ENCODE assay signal across 8 cellular contexts in the genomic region with DNA sequence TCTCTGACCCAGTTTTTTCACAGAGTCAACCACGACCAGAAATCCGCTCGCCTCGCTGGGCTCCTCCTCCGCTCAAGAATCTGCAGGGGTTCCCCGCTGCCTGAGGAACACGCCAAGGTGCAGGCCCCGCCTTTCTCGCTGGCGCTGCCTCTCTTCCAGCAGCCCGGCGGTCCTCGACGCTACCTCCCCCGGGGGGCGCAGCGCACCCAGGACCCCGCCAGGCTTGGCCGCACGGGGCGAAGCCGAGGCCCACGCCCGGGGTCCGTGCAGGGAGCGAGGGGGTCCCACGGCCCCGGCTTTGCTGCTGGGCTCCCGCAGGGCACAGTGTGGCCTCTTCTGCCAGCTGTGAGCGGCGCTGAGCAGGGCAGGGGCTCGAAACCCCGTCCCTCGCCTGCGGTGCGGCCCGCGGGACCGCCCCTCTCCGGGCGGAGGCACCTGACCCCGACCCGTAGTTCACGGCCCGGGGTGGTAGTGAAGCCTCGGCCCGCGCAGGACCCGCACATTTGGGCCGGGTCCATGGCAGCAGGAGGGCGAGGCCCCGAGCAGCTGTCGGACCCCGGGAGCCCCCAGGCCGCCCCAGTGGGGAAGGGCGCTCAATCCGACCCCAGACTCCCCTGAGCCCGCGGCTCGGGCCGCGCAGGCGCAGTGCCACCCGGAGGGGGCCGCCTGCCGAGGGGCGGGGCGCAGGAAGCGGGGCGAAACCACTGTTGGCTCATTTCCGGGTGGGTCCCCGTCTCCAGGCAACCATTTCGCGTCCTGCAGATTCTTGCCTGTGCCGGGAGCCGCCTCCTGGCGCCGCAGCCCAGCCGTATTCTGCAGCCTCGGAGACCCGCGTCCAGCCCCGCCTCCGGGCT. TPM values are rescaled to one million over a fixed set of nuclear protein-coding genes. Genes with fewer than 3 reads are reported as not detected.
A peak's percentile ranks its signal among the peaks of the same experiment; 100 is the strongest.
DNase-seq lines count a peak whose midpoint lies in the region; ATAC-seq and TF ChIP-seq lines count a peak whose summit lies in the region.

No MANE protein-coding gene starts in this region.

- H2BK20ac ChIP-seq in H9 (ENCODE audit: low read depth, low read length, poor library complexity, severe bottlenecking) = no peak overlapping the region

- H3K4me2 ChIP-seq in H9 (ENCODE audit: insufficient read depth, insufficient read length, low read length) (peak overlapping the region; percentile 45), neural progenitor cell (peak overlapping the region; percentile 100)

- no peak overlapping the region for H3T11ph ChIP-seq in H9 (ENCODE audit: low read length)

- H2AK5ac ChIP-seq in H9 (ENCODE audit: insufficient read length, low read length) = no peak overlapping the region

- H3K56ac ChIP-seq in H9 (ENCODE audit: insufficient read length, low read depth, low read length) = no peak overlapping the region

- H3K27me3 Mint-ChIP-seq in H9 (ENCODE audit: low read depth) (peaks cover 32% of the 10 kb centered on the region), neural progenitor cell (ENCODE audit: insufficient read depth, low read depth) (peaks cover 8% of the 10 kb centered on the region)

- H2BK120ac ChIP-seq in H9 (ENCODE audit: low read depth, low read length, poor library complexity, severe bottlenecking) = no peak overlapping the region

- H3K27ac ChIP-seq in H9 (ENCODE audit: insufficient read length, low read depth, low read length) (no peak overlapping the region), foreskin keratinocyte (peak overlapping the region; percentile 37), neural progenitor cell (no peak overlapping the region), stomach (peak overlapping the region; percentile 83 to 91 (median 90))

- intact Hi-C loops in stomach (cut with DNase I; ENCODE audit: low total_unique reads) = loop anchor here (10.0 kb wide), 3 partner anchors 58 to 228 kb away; partner anchors contain the start of genes PEX10 and PRXL2B

- peak overlapping the region; percentile 53; the same call in 1 of the 2 replicates for H3K14ac ChIP-seq in H9 (ENCODE audit: insufficient read depth, low read length)

- no peaks in the 10 kb centered on the region for H3F3A ChIP-seq in neural progenitor cell (ENCODE audit: low read depth)

- H3K27ac Mint-ChIP-seq in H9 = no peak overlapping the region
- H3K27ac Mint-ChIP-seq in neural progenitor cell = no peak overlapping the region

- H3K4me3 ChIP-seq in MG63 (peak overlapping the region; percentile 84), neural progenitor cell (peak overlapping the region; percentile 83), stomach (peak overlapping the region; percentile 72 to 98 (median 94))

- H3K9ac ChIP-seq in H9 (ENCODE audit: extremely low read depth, insufficient read length, low read length) (peak overlapping the region; percentile 27), neural progenitor cell (peak overlapping the region; percentile 59)

- no CpG with 5 or more reads among the region's 84 CpGs for WGBS in H9 (ENCODE audit: extremely low coverage, insufficient read length, low lambda C conversion rate)
- 0 to 1% (median 0%) methylated on average over 37 to 84 of the region's 84 CpGs for WGBS in stomach, 5 donors

- H3K36me3 ChIP-seq in MG63 (no peaks in the 10 kb centered on the region), neural progenitor cell (no peaks in the 10 kb centered on the region), stomach (no peaks in the 10 kb centered on the region)

- H2AFZ ChIP-seq in H9 (ENCODE audit: low read length) (no peak overlapping the region), neural progenitor cell (replicated peaks) (peak overlapping the region; percentile 83)

- H2BK15ac ChIP-seq in H9 (ENCODE audit: low read depth, low read length) = no peak overlapping the region

- H3K4me1 Mint-ChIP-seq in H9 = peaks cover 2 to 5% of the 10 kb centered on the region in 2 experiments; a peak in 1 of 4 replicates
- no peaks in the 10 kb centered on the region for H3K4me1 Mint-ChIP-seq in neural progenitor cell

- no peak overlapping the region for H3K4ac ChIP-seq in H9 (ENCODE audit: low read depth, low read length)

- H3K36me3 Mint-ChIP-seq in H9 (ENCODE audit: insufficient read depth in 1 of 3, low read depth in 3 of 3) (peaks cover 0 to 6% (median 1%) of the 10 kb centered on the region in 3 experiments; a peak in 2 of 7 replicates), neural progenitor cell (no peaks in the 10 kb centered on the region)

- H3K27me3 ChIP-seq in H9 (ENCODE audit: insufficient read depth, low read length) = peaks cover 1% of the 10 kb centered on the region; the same call in 1 of the 2 replicates
- H3K27me3 ChIP-seq in MG63 = peaks cover 5% of the 10 kb centered on the region; the same call in 1 of the 2 replicates
- H3K27me3 ChIP-seq in foreskin keratinocyte = no peaks in the 10 kb centered on the region
- H3K27me3 ChIP-seq in neural progenitor cell = peaks cover 28% of the 10 kb centered on the region
- no peaks in the 10 kb centered on the region for H3K27me3 ChIP-seq in stomach

- no peak overlapping the region for H3K23ac ChIP-seq in H9 (ENCODE audit: insufficient read length, low read depth, low read length)

- H3K4me1 ChIP-seq in H9 (ENCODE audit: insufficient read depth, low read length) (no peaks in the 10 kb centered on the region), foreskin keratinocyte (no peaks in the 10 kb centered on the region), neural progenitor cell (peaks cover 11% of the 10 kb centered on the region), stomach (peaks cover 17 to 28% (median 26%) of the 10 kb centered on the region in 4 donors)

- no peaks in the 10 kb centered on the region for H3K79me2 ChIP-seq in H9 (ENCODE audit: insufficient read depth, low read length)
- H3K79me2 ChIP-seq in neural progenitor cell (ENCODE audit: low read depth) = peaks cover 13% of the 10 kb centered on the region

- TF ChIP-seq CTCF in H9 (conservative IDR thresholded peaks at IDR 0.05) (peak; percentile 12; the same call in 1 of the 3 replicates), foreskin keratinocyte (conservative IDR thresholded peaks at IDR 0.05) (peak; percentile 48), neural progenitor cell (IDR thresholded peaks at IDR 0.05) (no peak), stomach (IDR thresholded peaks at IDR 0.05) (peak in 1 of 7 experiments; percentile 20)

- no peak overlapping the region for H3K18ac ChIP-seq in H9 (ENCODE audit: insufficient read length, low read depth, low read length)

- TF ChIP-seq EP300 in stomach (IDR thresholded peaks at IDR 0.05) = no peak

- H3K4me3 Mint-ChIP-seq in H9 (peak overlapping the region; percentile 74 to 86), neural progenitor cell (peak overlapping the region; percentile 90)

- H2BK5ac ChIP-seq in H9 (ENCODE audit: insufficient read length, low read length) = no peak overlapping the region

- H4K5ac ChIP-seq in H9 (ENCODE audit: insufficient read length, low read depth, low read length) = no peak overlapping the region

- no peak overlapping the region for H4K91ac ChIP-seq in H9 (ENCODE audit: insufficient read length, low read depth, low read length)

- peaks cover 10% of the 10 kb centered on the region for H3K23me2 ChIP-seq in H9 (ENCODE audit: insufficient read length, low read depth, low read length, poor library complexity, severe bottlenecking)

- peaks cover 13 to 25% of the 10 kb centered on the region in 2 experiments for H3K9me3 Mint-ChIP-seq in H9
- H3K9me3 Mint-ChIP-seq in neural progenitor cell = peaks cover 14% of the 10 kb centered on the region

- H4K8ac ChIP-seq in H9 (replicated peaks; ENCODE audit: insufficient read length, low read depth, low read length) = no peak overlapping the region

- no peaks in the 10 kb centered on the region for H3K79me1 ChIP-seq in H9 (ENCODE audit: insufficient read depth, low read depth, low read length, poor library complexity, severe bottlenecking)

- DNase-seq in ELR (ENCODE audit: low read depth) (peak; percentile 90), H9 (peak; percentile 95), MG63 (peak; percentile 85), SHP77 (lab: John Stamatoyannopoulos, UW) (peak; percentile 77 to 87), activated gamma-delta T cell (lab: John Stamatoyannopoulos, UW) (peak; percentile 85), foreskin keratinocyte (peak; percentile 35 to 64), neural progenitor cell (ENCODE audit: low spot score) (peak; percentile 97), stomach (peak; percentile 90)

- peak; percentile 82 for ATAC-seq in foreskin keratinocyte

- H3K9me3 ChIP-seq in H9 (ENCODE audit: control insufficient read depth, low read depth, low read length) (peaks cover 4% of the 10 kb centered on the region), MG63 (peaks cover 8% of the 10 kb centered on the region), neural progenitor cell (ENCODE audit: low read depth) (peaks cover 7% of the 10 kb centered on the region), stomach (peaks cover 5 to 23% (median 20%) of the 10 kb centered on the region in 4 donors)

- H2BK12ac ChIP-seq in H9 (ENCODE audit: insufficient read length, low read depth, low read length) = no peak overlapping the region

- H4K20me1 ChIP-seq in H9 (ENCODE audit: control insufficient read depth, insufficient read depth, insufficient read length) (no peaks in the 10 kb centered on the region), neural progenitor cell (ENCODE audit: low read depth) (peaks cover 21% of the 10 kb centered on the region)

- TF ChIP-seq POLR2A in stomach (IDR thresholded peaks at IDR 0.05) = peak in 1 of 4 donors; percentile 61

RNA-seq across cellular contexts. Expression of gene MMEL1, which starts 10.0 kb away (rescaled TPM):
- total RNA-seq in H9 (2021) (0.42 and 0.59 TPM in 2 replicates), foreskin keratinocyte (0.20 TPM in 1 of 2 replicates, not detected in the other), neural progenitor cell (ENCODE audit: low replicate concordance) (0.19 and 0.31 TPM in 2 replicates), stomach (100 to 1,000 TPM in 1 of 5 donors, 10 to 100 TPM in 1, 1 to 10 TPM in 3; 1.3 to 190 (median 4.5) TPM)
- not detected in 2 replicates for total RNA-seq in MG63 (2014; rRNA removed; shearing (Covaris generic); ENCODE audit: low replicate concordance)
- polyA plus RNA-seq in foreskin keratinocyte (0.29 and 0.56 TPM in 2 replicates), stomach (10 to 100 TPM; 20.5 to 27.3 (median 26.7) TPM)

RNA-seq across cellular contexts. Expression of gene PRXL2B, which starts 56.2 kb away (rescaled TPM):
- 40.7 and 49.6 TPM in 2 replicates for total RNA-seq in H9 (2021)
- total RNA-seq in MG63 (2014; rRNA removed; shearing (Covaris generic); ENCODE audit: low replicate concordance) = 9.6 and 12.3 TPM in 2 replicates
- total RNA-seq in foreskin keratinocyte = 22.4 and 25.2 TPM in 2 replicates
- polyA plus RNA-seq in foreskin keratinocyte = 24.6 and 26.4 TPM in 2 replicates
- 10.0 and 29.6 TPM in 2 replicates for total RNA-seq in neural progenitor cell (ENCODE audit: low replicate concordance)
- 100 to 1,000 TPM in 1 of 5 donors, 10 to 100 TPM in 3, 1 to 10 TPM in 1; 8.5 to 668 (median 21.0) TPM for total RNA-seq in stomach
- polyA plus RNA-seq in stomach = 10 to 100 TPM; 18.9 to 23.8 (median 20.9) TPM

Comparison
In these comparisons a context has a peak if more than half of its experiments do, and no peak if none do; other contexts are left out.
1. H3K27ac ChIP-seq: peak in foreskin keratinocyte (single experiment) and stomach (5 of 5); none in H9 (single experiment) and neural progenitor cell (single experiment).
2. Peak in every context shown above with its lines, with median percentiles within 50 percentile points of each other: DNase-seq and H3K4me3 ChIP-seq.